Comparison of ENCODE assay signal across 10 cellular contexts in genomic region chr1:89363196-89363595, GRCh38. TPM values are rescaled to one million over a fixed set of nuclear protein-coding genes. Genes with fewer than 3 reads are reported as not detected.
DNase-seq lines count a peak whose midpoint lies in the region; ATAC-seq, FAIRE-seq and TF ChIP-seq lines count a peak whose summit lies in the region.
"Had no signal": no experiment of that assay in that cellular context is flagged by ENCODE, and none has a peak within 500 bp of the region (broad histone marks: within the 10 kb centered on the region; RNA-seq: fewer than 3 reads in every experiment).

No MANE protein-coding gene starts in this region.

- TF ChIP-seq CTCF in fibroblast of pulmonary artery (IDR thresholded peaks at IDR 0.05; ENCODE audit: low read length, missing control alignments) = no peak
- no peak for TF ChIP-seq CTCF in pancreas (IDR thresholded peaks at IDR 0.05)

- no peaks in the 10 kb centered on the region for H3K27me3 ChIP-seq in pancreas

- intact Hi-C loops in pancreas (cut with DNase I) = no loop called here

- 57 to 79% methylated on average over 1 of the region's 1 CpG for WGBS in pancreas, 2 donors

- DNase-seq in fibroblast of pulmonary artery (ENCODE audit: low read depth) (peak; percentile 7), pancreas (no peak), HuH-7.5 (ENCODE audit: low spot score) (no peak), NCI-H1417 (lab: John Stamatoyannopoulos, UW) (no peak), amniotic stem cell (lab: John Stamatoyannopoulos, UW) (no peak)
- DNase-seq: activated B cell treated with CpG ODN at 0.5 μM for 24 hours, hippocampal formation had no signal

- no peaks in the 10 kb centered on the region for H3K4me1 ChIP-seq in pancreas

- no peak for FAIRE-seq in pancreas (lab: Jason Lieb, UNC)

- H3K36me3 ChIP-seq in pancreas = no peaks in the 10 kb centered on the region

- ATAC-seq in GM18502 (IDR thresholded peaks at IDR 0.05; ENCODE audit: poor library complexity, unreplicated experiment) (peak; percentile 96), GM21423 (IDR thresholded peaks at IDR 0.05; ENCODE audit: unreplicated experiment) (peak; percentile 84), HG03520 (IDR thresholded peaks at IDR 0.05; ENCODE audit: unreplicated experiment) (peak; percentile 91), pancreas (no peak)

- no peak overlapping the region for H3K27ac ChIP-seq in pancreas

- H3K4me3 ChIP-seq in fibroblast of pulmonary artery (replicated peaks; ENCODE audit: low read depth, low read length) = no peak overlapping the region
- no peak overlapping the region for H3K4me3 ChIP-seq in pancreas

- no peaks in the 10 kb centered on the region for H3K9me3 ChIP-seq in pancreas

RNA-seq across cellular contexts. Expression of gene GBP6, which starts 0.7 kb away (rescaled TPM):
- total RNA-seq in pancreas = under 1 TPM in 1 of 6 donors, not detected in 5; 0.09 TPM
- under 1 TPM; 0.05 to 0.08 TPM for polyA plus RNA-seq in pancreas
- total RNA-seq: activated B cell treated with CpG ODN at 0.5 μM for 24 hours had no signal

Comparison
In these comparisons a context has a peak if more than half of its experiments do, and no peak if none do; other contexts are left out.
1. ATAC-seq: peak in GM18502 (single experiment), GM21423 (single experiment) and HG03520 (single experiment); none in pancreas (0 of 4).